Comparison of ENCODE assay signal across 19 cellular contexts in genomic region chrY:8004196-8004595, GRCh38.
DNase-seq lines count a peak whose midpoint lies in the region; ATAC-seq and TF ChIP-seq lines count a peak whose summit lies in the region.
"Had no signal": no experiment of that assay in that cellular context is flagged by ENCODE, and none has a peak within 500 bp of the region (broad histone marks: within the 10 kb centered on the region; RNA-seq: fewer than 3 reads in every experiment).

No MANE protein-coding gene starts in this region.

- H3K9me3 Mint-ChIP-seq in activated CD8-positive, alpha-beta T cell treated with anti-CD3 and anti-CD28 coated beads for 36 hours = peaks cover 3% of the 10 kb centered on the region
- H3K9me3 Mint-ChIP-seq in activated CD8-positive, alpha-beta T cell treated with anti-CD3 and anti-CD28 coated beads, Interleukin-2, amount 10 ng/mL, durations not matched to agents 7 days and 5 days (ENCODE audit: insufficient read depth) = no peaks in the 10 kb centered on the region
- H3K9me3 Mint-ChIP-seq: H9, mesothelial cell of epicardium, WTC11 had no signal

- ATAC-seq in activated CD8-positive, alpha-beta T cell treated with anti-CD3 and anti-CD28 coated beads for 36 hours = peak; percentile 85
- no peak for ATAC-seq in activated CD8-positive, alpha-beta T cell treated with anti-CD3 and anti-CD28 coated beads, Interleukin-2, amount 10 ng/mL, durations not matched to agents 7 days and 5 days
- ATAC-seq in HG02884 (IDR thresholded peaks at IDR 0.05; ENCODE audit: unreplicated experiment) = peak; percentile 57
- ATAC-seq: SK-N-SH treated with all-trans-retinoic acid at 6 μM for 48 hours, WTC11 had no signal

- H3K36me3 Mint-ChIP-seq in activated CD8-positive, alpha-beta T cell treated with anti-CD3 and anti-CD28 coated beads for 36 hours (ENCODE audit: low read depth) = no peaks in the 10 kb centered on the region
- H3K36me3 Mint-ChIP-seq in activated CD8-positive, alpha-beta T cell treated with anti-CD3 and anti-CD28 coated beads, Interleukin-2, amount 10 ng/mL, durations not matched to agents 7 days and 5 days (ENCODE audit: low read depth) = no peaks in the 10 kb centered on the region
- H3K36me3 Mint-ChIP-seq: mesothelial cell of epicardium, WTC11 had no signal

- intact Hi-C loops in activated CD8-positive, alpha-beta T cell treated with anti-CD3 and anti-CD28 coated beads for 36 hours (cut with micrococcal nuclease) = no loop called here

- no peak overlapping the region for H3K4me3 Mint-ChIP-seq in activated CD8-positive, alpha-beta T cell treated with anti-CD3 and anti-CD28 coated beads for 36 hours
- H3K4me3 Mint-ChIP-seq in activated CD8-positive, alpha-beta T cell treated with anti-CD3 and anti-CD28 coated beads, Interleukin-2, amount 10 ng/mL, durations not matched to agents 7 days and 5 days = no peak overlapping the region
- H3K4me3 Mint-ChIP-seq: H9, mesothelial cell of epicardium, WTC11 had no signal

- DNase-seq in activated CD8-positive, alpha-beta T cell treated with anti-CD3 and anti-CD28 coated beads for 36 hours = peak; percentile 33
- DNase-seq in activated CD8-positive, alpha-beta T cell treated with anti-CD3 and anti-CD28 coated beads, Interleukin-2, amount 10 ng/mL, durations not matched to agents 7 days and 5 days = no peak
- DNase-seq in activated naive CD4-positive, alpha-beta T cell treated with anti-CD3 and anti-CD28 coated beads, Interleukin-2, amount 50 U/mL, for 16 hours = peak; percentile 25
- DNase-seq in stimulated activated CD4-positive, alpha-beta T cell treated with anti-CD3 and anti-CD28 coated beads, Interleukin-4, amount 100 ng/mL, for 1 hour = peak; percentile 1
- DNase-seq in cerebellar cortex (ENCODE audit: low spot score) = no peak
- no peak for DNase-seq in ACHN
- DNase-seq in NCI-H2196 treated with DMSO at 0.1 percent for 48 hours (lab: John Stamatoyannopoulos, UW; ENCODE audit: unreplicated experiment) = no peak
- DNase-seq: brain microvascular endothelial cell; Calu3; effector CD8-positive, alpha-beta T cell; H9; islet precursor cell; NCI-H1092; NCI-H226; transverse colon had no signal

- CTCF ChIA-PET in activated CD8-positive, alpha-beta T cell treated with anti-CD3 and anti-CD28 coated beads for 36 hours (lab: Charles Lee) = no interaction called here
- CTCF ChIA-PET in activated CD8-positive, alpha-beta T cell treated with anti-CD3 and anti-CD28 coated beads, Interleukin-2, amount 10 ng/mL, durations not matched to agents 7 days and 5 days (lab: Charles Lee) = no interaction called here

- no peaks in the 10 kb centered on the region for H3K27me3 Mint-ChIP-seq in activated CD8-positive, alpha-beta T cell treated with anti-CD3 and anti-CD28 coated beads for 36 hours
- H3K27me3 Mint-ChIP-seq in activated CD8-positive, alpha-beta T cell treated with anti-CD3 and anti-CD28 coated beads, Interleukin-2, amount 10 ng/mL, durations not matched to agents 7 days and 5 days (ENCODE audit: low read depth) = no peaks in the 10 kb centered on the region

- peak overlapping the region; percentile 52 for H3K27ac Mint-ChIP-seq in activated CD8-positive, alpha-beta T cell treated with anti-CD3 and anti-CD28 coated beads for 36 hours
- H3K27ac Mint-ChIP-seq in activated CD8-positive, alpha-beta T cell treated with anti-CD3 and anti-CD28 coated beads, Interleukin-2, amount 10 ng/mL, durations not matched to agents 7 days and 5 days = no peak overlapping the region
- H3K27ac Mint-ChIP-seq: H9, mesothelial cell of epicardium, WTC11 had no signal

- in situ Hi-C loops in ACHN (cut with HindIII; ENCODE audit: low pct_ligation_motif_present, low pct_unique_long_range_greater_than_20kb, low sequenced_read_pairs) = no loop called here

- POLR2A ChIA-PET in activated CD8-positive, alpha-beta T cell treated with anti-CD3 and anti-CD28 coated beads for 36 hours (lab: Charles Lee) = no interaction called here
- POLR2A ChIA-PET in activated CD8-positive, alpha-beta T cell treated with anti-CD3 and anti-CD28 coated beads, Interleukin-2, amount 10 ng/mL, durations not matched to agents 7 days and 5 days (lab: Charles Lee) = no interaction called here

- no peak for TF ChIP-seq CTCF in activated CD8-positive, alpha-beta T cell treated with anti-CD3 and anti-CD28 coated beads for 36 hours (IDR thresholded peaks at IDR 0.05)

- peaks cover 16% of the 10 kb centered on the region for H3K4me1 Mint-ChIP-seq in activated CD8-positive, alpha-beta T cell treated with anti-CD3 and anti-CD28 coated beads for 36 hours (ENCODE audit: low read depth)
- H3K4me1 Mint-ChIP-seq in activated CD8-positive, alpha-beta T cell treated with anti-CD3 and anti-CD28 coated beads, Interleukin-2, amount 10 ng/mL, durations not matched to agents 7 days and 5 days (ENCODE audit: low read depth) = peaks cover 4% of the 10 kb centered on the region
- H3K4me1 Mint-ChIP-seq: H9, mesothelial cell of epicardium, WTC11 had no signal

Comparison
In these comparisons a context has a peak if more than half of its experiments do, and no peak if none do; other contexts are left out.
1. DNase-seq: peak in activated CD8-positive, alpha-beta T cell treated with anti-CD3 and anti-CD28 coated beads for 36 hours (single experiment), activated naive CD4-positive, alpha-beta T cell treated with anti-CD3 and anti-CD28 coated beads, Interleukin-2, amount 50 U/mL, for 16 hours (single experiment) and stimulated activated CD4-positive, alpha-beta T cell treated with anti-CD3 and anti-CD28 coated beads, Interleukin-4, amount 100 ng/mL, for 1 hour (single experiment); none in activated CD8-positive, alpha-beta T cell treated with anti-CD3 and anti-CD28 coated beads, Interleukin-2, amount 10 ng/mL, durations not matched to agents 7 days and 5 days (single experiment), cerebellar cortex (single experiment), ACHN (single experiment) and NCI-H2196 treated with DMSO at 0.1 percent for 48 hours (single experiment).